Comparison of ENCODE assay signal across 16 cellular contexts in genomic region chr1:70140894-70141293, GRCh38.
DNase-seq lines count a peak whose midpoint lies in the region; ATAC-seq and TF ChIP-seq lines count a peak whose summit lies in the region.
"Had no signal": no experiment of that assay in that cellular context is flagged by ENCODE, and none has a peak within 500 bp of the region (broad histone marks: within the 10 kb centered on the region; RNA-seq: fewer than 3 reads in every experiment).

No MANE protein-coding gene starts in this region.

- TF ChIP-seq CTCF in cardiac muscle cell (IDR thresholded peaks at IDR 0.05; ENCODE audit: low read depth, low read length) (no peak), choroid plexus epithelial cell (conservative IDR thresholded peaks at IDR 0.05; ENCODE audit: low read depth, low read length) (no peak), left lung (IDR thresholded peaks at IDR 0.05) (no peak)

- H3K36me3 ChIP-seq in cardiac muscle cell (no peaks in the 10 kb centered on the region), left lung (peaks cover 0 to 17% of the 10 kb centered on the region in 2 donors)
- H3K36me3 ChIP-seq: breast epithelium had no signal

- H3K27me3 ChIP-seq in cardiac muscle cell (no peaks in the 10 kb centered on the region), left lung (no peaks in the 10 kb centered on the region)
- H3K27me3 ChIP-seq: breast epithelium, stomach had no signal

- intact Hi-C loops in Right ventricle myocardium superior (cut with DNase I) = no loop called here
- intact Hi-C loops in left lung (cut with DNase I) = no loop called here

- no peak for ATAC-seq in Right ventricle myocardium superior (ENCODE audit: poor library complexity)
- ATAC-seq in left lung = no peak
- no peak for ATAC-seq in HG03159 (IDR thresholded peaks at IDR 0.05; ENCODE audit: unreplicated experiment)
- ATAC-seq: activated T-cell treated with anti-CD3 and anti-CD28 coated beads, Interleukin-2, amount 50 U/mL, for 72 hours; lower lobe of right lung had no signal

- H3K4me1 ChIP-seq in cardiac muscle cell (ENCODE audit: low read depth) (peaks cover 28% of the 10 kb centered on the region), left lung (no peaks in the 10 kb centered on the region)
- H3K4me1 ChIP-seq: breast epithelium had no signal

- H3K9me3 ChIP-seq in cardiac muscle cell (ENCODE audit: low read depth) = no peaks in the 10 kb centered on the region
- no peaks in the 10 kb centered on the region for H3K9me3 ChIP-seq in left lung
- H3K9me3 ChIP-seq: breast epithelium, lower lobe of right lung, stomach had no signal

- H3K4me3 ChIP-seq in cardiac muscle cell = no peak overlapping the region
- no peak overlapping the region for H3K4me3 ChIP-seq in choroid plexus epithelial cell (ENCODE audit: low read depth, low read length)
- H3K4me3 ChIP-seq in left lung = no peak overlapping the region
- H3K4me3 ChIP-seq: breast epithelium, lower lobe of right lung, PC-9, skin epidermis, stomach had no signal

- H3K27ac ChIP-seq in cardiac muscle cell = peak overlapping the region; percentile 83
- H3K27ac ChIP-seq in left lung = peak overlapping the region; percentile 20 to 54
- H3K27ac ChIP-seq: breast epithelium, lower lobe of right lung, PC-9, stomach had no signal

- DNase-seq in cardiac muscle cell (ENCODE audit: low read depth in 1 of 2, low spot score in 1 of 2) = peak in 1 of 2 donors; percentile 17
- DNase-seq in Right ventricle myocardium superior = no peak
- peak; percentile 9 for DNase-seq in choroid plexus epithelial cell (ENCODE audit: low read depth)
- no peak for DNase-seq in left lung
- no peak for DNase-seq in NCI-H2196 (lab: John Stamatoyannopoulos, UW; ENCODE audit: unreplicated experiment)
- DNase-seq in NOMO-1 treated with DMSO at 0.1 percent for 48 hours (lab: John Stamatoyannopoulos, UW; ENCODE audit: unreplicated experiment) = no peak
- DNase-seq in activated gamma-delta T cell treated with Interleukin-2 at 50 U/mL for 16 hours = no peak
- DNase-seq: activated CD4-positive, alpha-beta T cell treated with anti-CD3 and anti-CD28 coated beads for 48 hours; activated T-cell treated with anti-CD3 and anti-CD28 coated beads, Interleukin-2, amount 50 U/mL, for 72 hours; CD8-positive, alpha-beta memory T cell; lower lobe of right lung; PC-9; stomach had no signal
